Comparison of ENCODE assay signal across 11 cellular contexts in the genomic region with DNA sequence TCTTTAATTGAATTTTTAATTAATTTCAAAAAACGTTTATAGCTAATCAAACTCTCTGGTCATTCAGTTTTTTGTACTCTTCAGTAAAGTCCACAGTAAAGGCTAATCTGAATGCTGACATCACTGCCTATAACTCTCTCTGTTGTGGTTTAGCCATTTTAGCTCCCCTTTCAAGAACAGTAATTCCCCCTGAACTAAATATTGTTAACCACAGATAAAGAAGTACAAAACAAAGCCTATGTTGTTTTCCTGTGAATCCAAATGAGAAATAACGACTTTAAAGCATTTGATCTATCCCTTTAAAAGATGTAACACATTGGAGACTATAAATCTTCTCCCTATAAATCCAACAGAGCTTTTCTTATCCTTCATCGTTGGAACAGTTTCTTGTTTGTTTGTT.
"Had no signal": no experiment of that assay in that cellular context is flagged by ENCODE, and none has a peak within 500 bp of the region (broad histone marks: within the 10 kb centered on the region; RNA-seq: fewer than 3 reads in every experiment).

No MANE protein-coding gene starts in this region.

- DNase-seq: activated CD4-positive, alpha-beta memory T cell treated with anti-CD3 and anti-CD28 coated beads for 36 hours; activated gamma-delta T cell; activated T-cell treated with anti-CD3 and anti-CD28 coated beads, Interleukin-2, amount 50 U/mL, for 4 hours; anterior cingulate cortex; colonic mucosa; effector CD4-positive, alpha-beta T cell; hippocampal formation; pancreas; stimulated activated CD4-positive, alpha-beta T cell treated with anti-CD3 and anti-CD28 coated beads, Interleukin-15, amount 100 ng/mL, for 24 hours; stimulated activated CD4-positive, alpha-beta T cell treated with anti-CD3 and anti-CD28 coated beads, Interleukin-4, amount 100 ng/mL, for 24 hours; testis had no signal

- FAIRE-seq: pancreas had no signal

- ATAC-seq: activated T-cell treated with anti-CD3 and anti-CD28 coated beads, Interleukin-2, amount 50 U/mL, for 4 hours; pancreas had no signal
